ENCODE assay signal across 1 cellular context in the genomic region with DNA sequence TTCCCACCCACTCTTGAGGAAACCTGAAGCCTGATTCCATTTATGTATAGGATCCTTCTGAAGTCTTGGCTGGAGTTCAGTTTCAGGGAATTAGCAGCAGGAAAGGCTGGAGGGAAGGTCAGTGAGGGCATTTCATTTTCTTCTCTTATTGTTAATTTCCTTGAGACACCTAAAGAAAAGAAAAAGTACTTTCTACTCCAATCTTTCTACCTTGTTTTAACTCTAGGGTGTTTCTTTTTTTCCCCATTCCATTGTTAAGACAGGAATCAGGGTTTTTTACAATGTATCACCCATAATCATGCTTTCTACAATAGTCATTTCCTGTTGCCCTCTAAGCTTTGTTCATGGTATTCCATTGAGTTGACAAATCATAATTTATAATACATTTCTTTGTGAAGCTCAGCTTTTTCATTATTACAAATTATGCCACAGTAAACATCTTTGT.
TF ChIP-seq lines count a peak whose summit lies in the region.

No MANE protein-coding gene starts in this region.

TF ChIP-seq in IMR-90, 13 proteins besides CTCF, POLR2A, EP300 and RAD21 (continued from another document):
- TF ChIP-seq ELK1 (IDR thresholded peaks at IDR 0.05; ENCODE audit: borderline replicate concordance, low read depth, low read length) (no peak), NFE2L2 (IDR thresholded peaks at IDR 0.05; ENCODE audit: low read depth, low read length) (no peak), BHLHE40 (IDR thresholded peaks at IDR 0.05; ENCODE audit: low read depth, low read length) (no peak), RCOR1 (IDR thresholded peaks at IDR 0.05; ENCODE audit: insufficient replicate concordance, low read length) (no peak), MXI1 (IDR thresholded peaks at IDR 0.05; ENCODE audit: borderline replicate concordance, low read depth, low read length) (no peak), MAFK (IDR thresholded peaks at IDR 0.05; ENCODE audit: low read depth, low read length) (no peak), SMC3 (IDR thresholded peaks at IDR 0.05; ENCODE audit: low read depth, low read length) (no peak), CHD1 (IDR thresholded peaks at IDR 0.05; ENCODE audit: low read depth, low read length) (no peak), FOS (IDR thresholded peaks at IDR 0.05; ENCODE audit: low read depth, low read length) (no peak), MAZ (IDR thresholded peaks at IDR 0.05; ENCODE audit: borderline replicate concordance, low read depth, low read length) (no peak), RFX5 (IDR thresholded peaks at IDR 0.05; ENCODE audit: low read depth, low read length) (no peak)
